In genomic region chr3:63228677-63229076, GRCh38 we compare ENCODE assay signal across 7 cellular contexts. TPM values are rescaled to one million over a fixed set of nuclear protein-coding genes. Genes with fewer than 3 reads are reported as not detected.
DNase-seq lines count a peak whose midpoint lies in the region; ATAC-seq and TF ChIP-seq lines count a peak whose summit lies in the region.

No MANE protein-coding gene starts in this region.

- intact Hi-C loops in left ventricle myocardium superior (cut with micrococcal nuclease): no loop called here

- peak; percentile 85 for ATAC-seq in GM21717 (IDR thresholded peaks at IDR 0.05; ENCODE audit: unreplicated experiment)
- peak; percentile 32 for ATAC-seq in left ventricle myocardium superior

- H3K36me3 ChIP-seq in SU-DHL-6 (ENCODE audit: low read length): no peaks in the 10 kb centered on the region

- H3K9ac ChIP-seq in SU-DHL-6 (ENCODE audit: low read length): no peak overlapping the region

- peak overlapping the region; percentile 30 for H3K4me2 ChIP-seq in SU-DHL-6 (ENCODE audit: low read depth, low read length, poor library complexity, severe bottlenecking)

- peak overlapping the region; percentile 97 for H2AFZ ChIP-seq in SU-DHL-6 (ENCODE audit: low read depth, low read length, severe bottlenecking)

- POLR2A ChIA-PET in GM10248 (lab: Yijun Ruan, JAX): no interaction called here

- no peaks in the 10 kb centered on the region for H3K27me3 ChIP-seq in SU-DHL-6 (ENCODE audit: low read length)

- no peaks in the 10 kb centered on the region for H3K9me2 ChIP-seq in SU-DHL-6 (replicated peaks; ENCODE audit: insufficient read depth, low read length)

- DNase-seq in GM10248 (ENCODE audit: extremely low spot score) (no peak), LoVo (ENCODE audit: low spot score) (peak; percentile 23), left ventricle myocardium superior (no peak), superior temporal gyrus (ENCODE audit: extremely low spot score) (peak; percentile 82), CD1c-positive myeloid dendritic cell (ENCODE audit: extremely low spot score) (no peak)

- no peak overlapping the region for H3K27ac ChIP-seq in SU-DHL-6 (ENCODE audit: low read depth, low read length)

- no peaks in the 10 kb centered on the region for H4K20me1 ChIP-seq in SU-DHL-6 (ENCODE audit: low read depth, low read length)

- TF ChIP-seq CTCF in GM10248 (IDR thresholded peaks at IDR 0.05; ENCODE audit: control extremely low read depth, extremely low read depth, low read depth, missing control alignments) (peak; percentile 18), SU-DHL-6 (IDR thresholded peaks at IDR 0.05; ENCODE audit: insufficient read depth, low read length, poor library complexity, severe bottlenecking) (peak; percentile 68)

- no peaks in the 10 kb centered on the region for H3K79me2 ChIP-seq in SU-DHL-6 (ENCODE audit: insufficient read depth, low read length)

- no peak overlapping the region for H3K4me3 ChIP-seq in SU-DHL-6 (ENCODE audit: insufficient read depth, low read length, poor library complexity, severe bottlenecking)

- H3F3A ChIP-seq in SU-DHL-6 (ENCODE audit: insufficient read depth): no peaks in the 10 kb centered on the region

- CTCF ChIA-PET in GM10248 (lab: Yijun Ruan, JAX): interaction anchor here (1.1 to 1.5 kb wide), 6 partner anchors 9 to 607 kb away, joined by 3 to 5 read pairs (median 4); no protein-coding TSS in a partner anchor

- H3K9me3 ChIP-seq in SU-DHL-6 (ENCODE audit: insufficient read depth, low read length): no peaks in the 10 kb centered on the region

RNA-seq across cellular contexts. Expression of gene SYNPR, which starts 49.4 kb away (rescaled TPM):
- not detected for total RNA-seq in left ventricle myocardium superior

Comparison
In these comparisons a context has a peak if more than half of its experiments do, and no peak if none do; other contexts are left out.
1. DNase-seq: peak in LoVo (single experiment) and superior temporal gyrus (single experiment); none in GM10248 (single experiment), left ventricle myocardium superior (single experiment) and CD1c-positive myeloid dendritic cell (single experiment).